In the genomic region with DNA sequence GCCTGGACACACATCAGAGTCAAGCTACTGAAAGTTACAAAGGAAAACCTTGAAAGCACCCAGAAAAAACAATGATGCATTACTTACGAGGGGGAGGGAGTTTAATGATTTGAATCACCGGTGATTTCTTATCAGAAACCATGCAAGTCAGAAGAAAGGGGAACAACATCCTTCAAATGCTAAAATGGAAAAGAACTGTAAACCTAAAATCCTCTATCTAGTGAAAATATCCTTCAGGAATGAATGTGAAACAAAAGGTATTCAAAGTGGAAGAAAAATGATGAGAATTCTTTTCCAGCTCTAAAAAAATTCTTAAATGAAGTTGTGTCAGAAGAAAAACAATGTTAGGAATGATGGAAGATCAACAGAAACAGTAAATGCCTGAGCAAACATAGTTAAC, we compare ENCODE assay signal across 14 cellular contexts. TPM values are rescaled to one million over a fixed set of nuclear protein-coding genes. Genes with fewer than 3 reads are reported as not detected.
DNase-seq lines count a peak whose midpoint lies in the region; ATAC-seq and TF ChIP-seq lines count a peak whose summit lies in the region.
"Had no signal": no experiment of that assay in that cellular context is flagged by ENCODE, and none has a peak within 500 bp of the region (broad histone marks: within the 10 kb centered on the region; RNA-seq: fewer than 3 reads in every experiment).

No MANE protein-coding gene starts in this region.

- CTCF ChIA-PET in Calu3 (lab: Charles Lee), result no interaction called here

- peak overlapping the region; percentile 30 for H3K27ac ChIP-seq in ACC112 (ENCODE audit: low read depth, low read length)
- H3K27ac ChIP-seq: brain microvascular endothelial cell, KMS-11 had no signal

- H3K36me3 Mint-ChIP-seq in Calu3 (ENCODE audit: insufficient read depth, unreplicated experiment), result peaks cover 4% of the 10 kb centered on the region
- peaks cover 70% of the 10 kb centered on the region for H3K36me3 Mint-ChIP-seq in activated T-helper 17 cell treated with anti-CD3 and anti-CD28 coated beads, Interleukin-2, amount 50 U/mL, for 72 hours (ENCODE audit: low read depth)

- peaks cover 93% of the 10 kb centered on the region for H3K79me2 ChIP-seq in ACC112 (ENCODE audit: control insufficient read depth, insufficient read depth, low read length, unreplicated experiment)

- no peaks in the 10 kb centered on the region for H3K36me3 ChIP-seq in ACC112 (ENCODE audit: insufficient read depth, low read length)
- H3K36me3 ChIP-seq: brain microvascular endothelial cell had no signal

- no peaks in the 10 kb centered on the region for H3K9me3 Mint-ChIP-seq in Calu3 (ENCODE audit: low read depth, unreplicated experiment)
- H3K9me3 Mint-ChIP-seq in activated T-helper 17 cell treated with anti-CD3 and anti-CD28 coated beads, Interleukin-2, amount 50 U/mL, for 72 hours, result peaks cover 4% of the 10 kb centered on the region

- intact Hi-C loops in Calu3 (cut with micrococcal nuclease; ENCODE audit: unreplicated experiment), result no loop called here

- BruUV-seq in Calu3 (replicated peaks; lab: Mats Ljungman, UMichigan), result no TSS peak

- peak; percentile 60 for ATAC-seq in activated T-helper 17 cell treated with anti-CD3 and anti-CD28 coated beads, Interleukin-2, amount 50 U/mL, for 72 hours (replicated peaks)
- ATAC-seq in GM21423 (IDR thresholded peaks at IDR 0.05; ENCODE audit: unreplicated experiment), result no peak
- ATAC-seq in activated CD4-positive, CD25-positive, alpha-beta regulatory T cell treated with anti-CD3 and anti-CD28 coated beads, Interleukin-2, amount 50 U/mL, for 24 hours, result no peak
- ATAC-seq: activated T-cell treated with anti-CD3 and anti-CD28 coated beads, Interleukin-2, amount 50 U/mL, for 4 hours had no signal

- no peak for TF ChIP-seq CTCF in Calu3 (IDR thresholded peaks at IDR 0.05; ENCODE audit: unreplicated experiment)

- H3K4me3 Mint-ChIP-seq in Calu3 (ENCODE audit: low read depth, unreplicated experiment), result no peak overlapping the region
- peak overlapping the region; percentile 40 for H3K4me3 Mint-ChIP-seq in activated T-helper 17 cell treated with anti-CD3 and anti-CD28 coated beads, Interleukin-2, amount 50 U/mL, for 72 hours
- H3K4me3 Mint-ChIP-seq: activated T-cell treated with anti-CD3 and anti-CD28 coated beads, Interleukin-2, amount 50 U/mL, for 4 hours had no signal

- peaks cover 11% of the 10 kb centered on the region for H3K4me1 Mint-ChIP-seq in Calu3 (ENCODE audit: low read depth, unreplicated experiment)
- peaks cover 51% of the 10 kb centered on the region for H3K4me1 Mint-ChIP-seq in activated T-helper 17 cell treated with anti-CD3 and anti-CD28 coated beads, Interleukin-2, amount 50 U/mL, for 72 hours

- peak overlapping the region; percentile 12 for H3K27ac Mint-ChIP-seq in Calu3 (ENCODE audit: unreplicated experiment)
- H3K27ac Mint-ChIP-seq in activated T-helper 17 cell treated with anti-CD3 and anti-CD28 coated beads, Interleukin-2, amount 50 U/mL, for 72 hours, result peak overlapping the region; percentile 69

- no peak for DNase-seq in Calu3
- peak; percentile 49 for DNase-seq in iris pigment epithelial cell (ENCODE audit: low read depth)
- DNase-seq in NCI-H774 (lab: John Stamatoyannopoulos, UW), result no peak
- no peak for DNase-seq in NCI-H345 treated with DMSO at 0.1 percent for 48 hours (lab: John Stamatoyannopoulos, UW; ENCODE audit: unreplicated experiment)
- DNase-seq: activated T-cell treated with anti-CD3 and anti-CD28 coated beads, Interleukin-2, amount 50 U/mL, for 4 hours; brain microvascular endothelial cell; NCI-H187; SIG-M5; stimulated activated CD4-positive, alpha-beta T cell treated with anti-CD3 and anti-CD28 coated beads, Interleukin-1b, Interleukin-23, amount 100 ng/mL, for 48 hours had no signal

- H3K4me3 ChIP-seq in ACC112 (ENCODE audit: low read depth, low read length), result peak overlapping the region; percentile 53

- H2AFZ ChIP-seq in ACC112 (ENCODE audit: low read length, unreplicated experiment), result no peak overlapping the region

- peaks cover 21% of the 10 kb centered on the region for H3K4me1 ChIP-seq in ACC112 (ENCODE audit: control insufficient read depth, insufficient read depth, low read length, unreplicated experiment)

- H3K27me3 Mint-ChIP-seq in Calu3 (ENCODE audit: unreplicated experiment), result no peaks in the 10 kb centered on the region
- H3K27me3 Mint-ChIP-seq in activated T-helper 17 cell treated with anti-CD3 and anti-CD28 coated beads, Interleukin-2, amount 50 U/mL, for 72 hours, result no peaks in the 10 kb centered on the region

- no peaks in the 10 kb centered on the region for H3K27me3 ChIP-seq in ACC112 (ENCODE audit: insufficient read depth, low read length)
- H3K27me3 ChIP-seq: brain microvascular endothelial cell had no signal

RNA-seq across cellular contexts. Expression of a gene that starts 16.8 kb away (rescaled TPM):
- 62.3 and 78.8 TPM in 2 replicates for total RNA-seq in Calu3 (2022)
- 100 to 1,000 TPM; 108 to 116 TPM for total RNA-seq in activated T-helper 17 cell treated with anti-CD3 and anti-CD28 coated beads, Interleukin-2, amount 50 U/mL, for 72 hours
